In the genomic region with DNA sequence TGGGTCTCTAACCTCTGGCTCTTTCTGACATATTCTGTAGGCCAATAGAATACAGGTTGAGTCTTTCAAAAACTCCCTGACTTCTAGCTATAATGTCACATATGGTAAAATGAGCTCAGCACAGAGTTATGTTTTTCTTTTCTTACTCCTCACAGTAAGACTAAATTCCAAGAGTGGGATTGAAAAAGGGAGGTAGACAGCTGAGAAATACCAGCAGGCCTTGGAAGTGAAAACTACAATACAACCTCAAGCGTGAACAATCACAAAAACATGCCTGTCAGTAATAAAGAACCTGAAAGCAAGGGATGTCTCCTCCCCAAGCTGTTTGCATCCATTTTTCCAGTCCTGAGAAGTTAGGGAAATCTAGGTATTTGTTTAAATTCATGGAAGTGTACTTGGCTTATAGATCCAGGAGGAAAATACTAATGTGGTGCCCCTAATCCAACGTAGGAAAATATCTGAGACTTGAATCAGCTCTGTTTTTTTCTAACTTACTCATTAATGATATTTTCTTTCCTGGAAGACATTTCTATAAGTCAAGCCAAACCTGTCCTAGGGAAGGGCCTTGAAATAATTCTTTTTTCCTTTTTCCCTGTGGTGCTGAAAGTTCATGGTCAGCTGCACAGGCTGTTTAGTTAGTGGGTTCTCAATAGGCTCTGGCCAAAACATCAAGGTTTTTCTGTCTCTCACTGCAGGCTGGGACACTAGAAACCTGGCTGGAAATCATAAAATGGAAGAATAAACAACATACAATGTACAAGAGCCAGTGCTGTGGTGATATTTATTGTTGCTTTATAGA, we compare ENCODE assay signal across 25 cellular contexts.
DNase-seq lines count a peak whose midpoint lies in the region; ATAC-seq, FAIRE-seq and TF ChIP-seq lines count a peak whose summit lies in the region.
"Had no signal": no experiment of that assay in that cellular context is flagged by ENCODE, and none has a peak within 500 bp of the region (broad histone marks: within the 10 kb centered on the region; RNA-seq: fewer than 3 reads in every experiment).

No MANE protein-coding gene starts in this region.

- no peak for TF ChIP-seq CTCF in astrocyte of the spinal cord (IDR thresholded peaks at IDR 0.05; ENCODE audit: low read depth, low read length)
- TF ChIP-seq CTCF in pancreas (IDR thresholded peaks at IDR 0.05) = no peak

- peak; percentile 12 for DNase-seq in G401 (ENCODE audit: low spot score)
- DNase-seq in astrocyte of the spinal cord (ENCODE audit: low read depth, low spot score) = peak; percentile 82
- DNase-seq in left colon = no peak
- no peak for DNase-seq in pancreas
- DNase-seq in HT-29 (ENCODE audit: low spot score) = no peak
- no peak for DNase-seq in activated naive CD4-positive, alpha-beta T cell treated with anti-CD3 and anti-CD28 coated beads, Interleukin-2, amount 50 U/mL, for 16 hours
- DNase-seq: activated B cell treated with CpG ODN at 0.5 μM for 24 hours; activated CD4-positive, alpha-beta T cell treated with anti-CD3 and anti-CD28 coated beads, Interleukin-2, amount 50 U/mL, for 48 hours; C1 segment of cervical spinal cord; dorsolateral prefrontal cortex; hypothalamus; islet precursor cell; KBM-7; lower lobe of right lung; NCI-H1694; NCI-H748 treated with DMSO at 0.1 percent for 48 hours; ovary; right cardiac atrium; stimulated activated CD4-positive, alpha-beta T cell treated with anti-CD3 and anti-CD28 coated beads, Interleukin-15, amount 100 ng/mL, for 24 hours; stimulated activated CD8-positive, alpha-beta memory T cell treated with anti-CD3 and anti-CD28 coated beads, Interleukin-4, amount 100 ng/mL, for 48 hours; T-helper 9 cell had no signal

- H3K4me3 ChIP-seq in astrocyte of the spinal cord (ENCODE audit: low read depth, low read length) (no peak overlapping the region), pancreas (no peak overlapping the region)
- H3K4me3 ChIP-seq: dorsolateral prefrontal cortex, lower lobe of right lung, ovary had no signal

- intact Hi-C loops in left colon (cut with DNase I, micrococcal nuclease) = no loop called here
- intact Hi-C loops in pancreas (cut with DNase I) = no loop called here

- no peaks in the 10 kb centered on the region for H3K27me3 ChIP-seq in pancreas
- H3K27me3 ChIP-seq: dorsolateral prefrontal cortex, ovary had no signal

- H3K36me3 ChIP-seq in pancreas = no peaks in the 10 kb centered on the region
- H3K36me3 ChIP-seq: lower lobe of right lung, ovary had no signal

- H3K27ac ChIP-seq in pancreas = peak overlapping the region in 3 of 4 donors; percentile 20 to 34 (median 30)
- H3K27ac ChIP-seq: dorsolateral prefrontal cortex, lower lobe of right lung had no signal

- no peak for FAIRE-seq in pancreas (lab: Jason Lieb, UNC)
- FAIRE-seq: D721Med, GM18507 had no signal

- no peaks in the 10 kb centered on the region for H3K9me3 ChIP-seq in pancreas
- H3K9me3 ChIP-seq: lower lobe of right lung, ovary had no signal

- 52 to 54% methylated on average over 2 of the region's 2 CpGs for WGBS in pancreas, 2 donors

- peaks cover 0 to 17% (median 13%) of the 10 kb centered on the region in 3 donors for H3K4me1 ChIP-seq in pancreas
- H3K4me1 ChIP-seq: lower lobe of right lung had no signal

- ATAC-seq in left colon = peak; percentile 7
- ATAC-seq in pancreas = peak in 3 of 4 donors; percentile 58 to 87 (median 70)
- ATAC-seq in HG02852 (IDR thresholded peaks at IDR 0.05; ENCODE audit: unreplicated experiment) = no peak
- no peak for ATAC-seq in HG02610 (IDR thresholded peaks at IDR 0.05; ENCODE audit: unreplicated experiment)
- ATAC-seq: lower lobe of right lung, right cardiac atrium had no signal

- in situ Hi-C loops in G401 (cut with HindIII; ENCODE audit: low sequenced_read_pairs) (no loop called here), astrocyte of the spinal cord (cut with HindIII; ENCODE audit: low sequenced_read_pairs) (no loop called here)

Comparison
In these comparisons a context has a peak if more than half of its experiments do, and no peak if none do; other contexts are left out.
1. DNase-seq: peak in G401 (single experiment) and astrocyte of the spinal cord (single experiment); none in left colon (0 of 2), pancreas (0 of 6), HT-29 (single experiment) and activated naive CD4-positive, alpha-beta T cell treated with anti-CD3 and anti-CD28 coated beads, Interleukin-2, amount 50 U/mL, for 16 hours (single experiment).
2. ATAC-seq: peak in left colon (single experiment) and pancreas (3 of 4); none in HG02852 (single experiment) and HG02610 (single experiment).